Comparison of ENCODE assay signal across 8 cellular contexts in genomic region chr11:47578524-47579460, GRCh38. TPM values are rescaled to one million over a fixed set of nuclear protein-coding genes. Genes with fewer than 3 reads are reported as not detected.
DNase-seq lines count a peak whose midpoint lies in the region; ATAC-seq, FAIRE-seq and TF ChIP-seq lines count a peak whose summit lies in the region.

Gene KBTBD4 (minus strand): TSS chr11:47578970. CDS start chr11:47578951, 19 bp downstream.
Gene NDUFS3 (plus strand): TSS chr11:47579074. CDS start chr11:47579092, 18 bp downstream.

- H3K36me3 ChIP-seq in astrocyte (ENCODE audit: insufficient read depth, low read length) (peaks cover 22% of the 10 kb centered on the region), aorta (ENCODE audit: control insufficient read depth in 1 of 2, insufficient read depth in 2 of 2, low read length in 1 of 2) (peaks cover 2 to 11% of the 10 kb centered on the region in 2 donors)

- WGBS in aorta, 2 donors: 0% methylated on average over 65 to 71 of the region's 71 CpGs

- H3K9me3 ChIP-seq in astrocyte (ENCODE audit: insufficient read depth, low read depth, low read length) (no peaks in the 10 kb centered on the region), aorta (ENCODE audit: control insufficient read depth, low read length) (no peaks in the 10 kb centered on the region)

- peak within 1 kb of the TSS; percentile 100 for H3K4me3 Mint-ChIP-seq in T-helper 2 cell treated with Interferon-gamma antibody and Interleukin-4, amounts not matched to agents 5 μg/mL and 100 μg/mL, for 36 hours
- peak within 1 kb of the TSS; percentile 99 for H3K4me3 Mint-ChIP-seq in astrocyte (ENCODE audit: unreplicated experiment)

- H3K27me3 ChIP-seq in astrocyte (ENCODE audit: insufficient read depth, low read length): no peaks in the 10 kb centered on the region
- H3K27me3 ChIP-seq in aorta (ENCODE audit: control insufficient read depth in 1 of 2, insufficient read depth in 2 of 2, low read length in 1 of 2): no peaks in the 10 kb centered on the region

- intact Hi-C loops in aorta (cut with DNase I): loop anchor here in 1 of 2 donors (10.0 kb wide), 1 partner anchor 174 kb away; the partner anchor contains the start of gene SLC39A13

- TF ChIP-seq CTCF in astrocyte (IDR thresholded peaks at IDR 0.05; ENCODE audit: insufficient read depth, low read depth, low read length): no peak

- no peak for FAIRE-seq in astrocyte (lab: Jason Lieb, UNC)

- H3K79me2 ChIP-seq in astrocyte (ENCODE audit: insufficient read depth, low read length): peaks cover 52% of the 10 kb centered on the region

- H3K27ac ChIP-seq in astrocyte (ENCODE audit: low read depth, low read length) (peak within 1 kb of the TSS; percentile 92), aorta (ENCODE audit: low read depth in 1 of 2, low read length in 2 of 2) (peak within 1 kb of the TSS in 1 of 2 donors; percentile 53)

- peak within 1 kb of the TSS; percentile 99 for H3K27ac Mint-ChIP-seq in T-helper 2 cell treated with Interferon-gamma antibody and Interleukin-4, amounts not matched to agents 5 μg/mL and 100 μg/mL, for 36 hours
- peak within 1 kb of the TSS; percentile 98 for H3K27ac Mint-ChIP-seq in astrocyte (ENCODE audit: unreplicated experiment)

- H3K4me3 ChIP-seq in astrocyte (ENCODE audit: insufficient read depth, low read depth, low read length): peak within 1 kb of the TSS; percentile 96
- H3K4me3 ChIP-seq in aorta (ENCODE audit: low read length in 2 of 2): peak within 1 kb of the TSS; percentile 74 to 98

- peak; percentile 81 for DNase-seq in NCI-H2029 (lab: John Stamatoyannopoulos, UW)
- peak; percentile 88 for DNase-seq in T-helper 2 cell treated with Interferon-gamma antibody and Interleukin-4, amounts not matched to agents 5 μg/mL and 100 μg/mL, for 36 hours (ENCODE audit: low spot score)
- peak; percentile 89 for DNase-seq in astrocyte (ENCODE audit: low read depth)
- peak; percentile 89 for DNase-seq in hepatic stellate cell (ENCODE audit: low spot score)
- peak; percentile 73 for DNase-seq in renal cortical epithelial cell (ENCODE audit: low read depth)
- DNase-seq in aorta: peak; percentile 90 to 94

- H4K20me1 ChIP-seq in astrocyte (ENCODE audit: insufficient read depth, low read length): peaks cover 8% of the 10 kb centered on the region

- peaks cover 24% of the 10 kb centered on the region for H3K4me1 Mint-ChIP-seq in T-helper 2 cell treated with Interferon-gamma antibody and Interleukin-4, amounts not matched to agents 5 μg/mL and 100 μg/mL, for 36 hours (ENCODE audit: low read depth)
- H3K4me1 Mint-ChIP-seq in astrocyte (ENCODE audit: low read depth, unreplicated experiment): peaks cover 8% of the 10 kb centered on the region

- ATAC-seq in GM18508 (IDR thresholded peaks at IDR 0.05; ENCODE audit: insufficient read depth, unreplicated experiment) (peak; percentile 77), HG02981 (IDR thresholded peaks at IDR 0.05; ENCODE audit: unreplicated experiment) (peak; percentile 89), aorta (ENCODE audit: low FRiP score) (peak; percentile 97)

- H3K4me2 ChIP-seq in astrocyte (ENCODE audit: low read length): peak within 1 kb of the TSS; percentile 85

- H3K36me3 Mint-ChIP-seq in T-helper 2 cell treated with Interferon-gamma antibody and Interleukin-4, amounts not matched to agents 5 μg/mL and 100 μg/mL, for 36 hours (ENCODE audit: low read depth): peaks cover 49% of the 10 kb centered on the region
- H3K36me3 Mint-ChIP-seq in astrocyte (ENCODE audit: low read depth, unreplicated experiment): peaks cover 21% of the 10 kb centered on the region

- H3K9me3 Mint-ChIP-seq in T-helper 2 cell treated with Interferon-gamma antibody and Interleukin-4, amounts not matched to agents 5 μg/mL and 100 μg/mL, for 36 hours: no peaks in the 10 kb centered on the region
- no peaks in the 10 kb centered on the region for H3K9me3 Mint-ChIP-seq in astrocyte (ENCODE audit: unreplicated experiment)

- H2AFZ ChIP-seq in astrocyte (ENCODE audit: low read depth, low read length): peak within 1 kb of the TSS; percentile 99

- peaks cover 14% of the 10 kb centered on the region for H3K4me1 ChIP-seq in astrocyte (ENCODE audit: insufficient read depth, low read length)
- peaks cover 1 to 2% of the 10 kb centered on the region in 2 donors for H3K4me1 ChIP-seq in aorta (ENCODE audit: control insufficient read depth in 1 of 2, insufficient read depth in 2 of 2, low read length in 2 of 2)

- H3K9ac ChIP-seq in astrocyte (ENCODE audit: low read length): peak within 1 kb of the TSS; percentile 94

- H3K27me3 Mint-ChIP-seq in T-helper 2 cell treated with Interferon-gamma antibody and Interleukin-4, amounts not matched to agents 5 μg/mL and 100 μg/mL, for 36 hours (ENCODE audit: low read depth): no peaks in the 10 kb centered on the region
- H3K27me3 Mint-ChIP-seq in astrocyte (ENCODE audit: low read depth, unreplicated experiment): no peaks in the 10 kb centered on the region

RNA-seq across cellular contexts. Expression of gene KBTBD4, which starts in this region (rescaled TPM):
- total RNA-seq in astrocyte (11.9 and 12.5 TPM in 2 replicates), renal cortical epithelial cell (28.1 and 31.7 TPM in 2 replicates), aorta (10 to 100 TPM; 11.1 to 13.5 TPM)
- 10 to 100 TPM in 1 of 2 donors, 1 to 10 TPM in 1; 8.9 to 13.3 TPM for polyA plus RNA-seq in aorta

RNA-seq across cellular contexts. Expression of gene NDUFS3, which starts in this region (rescaled TPM):
- total RNA-seq in astrocyte: 80.7 and 88.7 TPM in 2 replicates
- total RNA-seq in renal cortical epithelial cell: 61.1 and 64.7 TPM in 2 replicates
- 10 to 100 TPM; 52.2 to 56.2 TPM for total RNA-seq in aorta
- polyA plus RNA-seq in aorta: 100 to 1,000 TPM in 1 of 2 donors, 10 to 100 TPM in 1; 80.3 to 106 TPM
